Comparison of ENCODE assay signal across 1 cellular context in the genomic region with DNA sequence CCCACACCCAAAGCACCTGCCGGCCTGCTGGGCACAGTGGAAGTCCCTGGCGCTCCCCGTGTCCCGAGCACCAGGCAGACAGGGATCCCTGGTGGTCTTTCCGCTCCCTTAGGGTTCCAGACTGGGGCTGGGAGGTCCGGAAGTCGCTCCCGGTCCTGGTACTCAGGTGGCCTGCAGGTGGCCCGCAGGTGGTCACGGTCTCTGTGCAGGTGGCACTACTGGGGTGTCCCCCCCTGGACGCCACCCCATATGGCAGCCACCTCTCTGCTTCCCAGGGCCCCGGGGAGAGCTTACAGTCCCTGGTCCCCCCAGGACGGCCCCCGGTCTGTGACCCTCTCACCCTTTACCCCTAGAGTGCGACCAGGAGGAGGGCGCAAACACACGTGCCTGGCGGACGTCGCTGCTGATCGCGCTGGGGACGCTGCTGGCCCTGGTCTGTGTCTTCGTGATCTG.
TF ChIP-seq lines count a peak whose summit lies in the region.

No MANE protein-coding gene starts in this region.

TF ChIP-seq in H1, 55 proteins besides CTCF, POLR2A, EP300 and RAD21:
- TF ChIP-seq GABPA (IDR thresholded peaks at IDR 0.05; ENCODE audit: borderline replicate concordance, insufficient read depth, low read length), result no peak
- TF ChIP-seq, protein P1, sequence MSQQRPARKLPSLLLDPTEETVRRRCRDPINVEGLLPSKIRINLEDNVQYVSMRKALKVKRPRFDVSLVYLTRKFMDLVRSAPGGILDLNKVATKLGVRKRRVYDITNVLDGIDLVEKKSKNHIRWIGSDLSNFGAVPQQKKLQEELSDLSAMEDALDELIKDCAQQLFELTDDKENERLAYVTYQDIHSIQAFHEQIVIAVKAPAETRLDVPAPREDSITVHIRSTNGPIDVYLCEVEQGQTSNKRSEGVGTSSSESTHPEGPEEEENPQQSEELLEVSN (IDR thresholded peaks at IDR 0.05), result no peak
- no peak for TF ChIP-seq RXRA (IDR thresholded peaks at IDR 0.05; ENCODE audit: insufficient read depth, low read depth, low read length)
- TF ChIP-seq POLR2AphosphoS5 (IDR thresholded peaks at IDR 0.05; ENCODE audit: low read depth, low read length), result peak; percentile 7; the same call in 1 of the 2 replicates
